ENCODE assay signal across 8 cellular contexts in genomic region chr11:19714093-19714386, GRCh38. TPM values are rescaled to one million over a fixed set of nuclear protein-coding genes. Genes with fewer than 3 reads are reported as not detected.
A peak's percentile ranks its signal among the peaks of the same experiment; 100 is the strongest.
DNase-seq lines count a peak whose midpoint lies in the region; ATAC-seq and TF ChIP-seq lines count a peak whose summit lies in the region.

No MANE protein-coding gene starts in this region.

- DNase-seq in heart left ventricle (no peak), Right ventricle myocardium superior (no peak), MCF 10A (ENCODE audit: unreplicated experiment) (peak; percentile 39), mesendoderm (no peak), vagina (ENCODE audit: extremely low spot score in 2 of 2) (no peak), NCI-H1048 (lab: John Stamatoyannopoulos, UW) (no peak)

- peaks cover 0 to 65% (median 39%) of the 10 kb centered on the region in 12 donors for H3K4me1 ChIP-seq in heart left ventricle
- peaks cover 3% of the 10 kb centered on the region for H3K4me1 ChIP-seq in mesendoderm (ENCODE audit: control insufficient read depth, low read depth, low read length)
- H3K4me1 ChIP-seq in vagina = peaks cover 43% of the 10 kb centered on the region

- no peak for TF ChIP-seq POLR2A in heart left ventricle (IDR thresholded peaks at IDR 0.05)
- TF ChIP-seq POLR2A in vagina (IDR thresholded peaks at IDR 0.05) = no peak

- H3K27me3 ChIP-seq in heart left ventricle = peaks cover 0 to 30% (median 0%) of the 10 kb centered on the region in 9 donors
- H3K27me3 ChIP-seq in mesendoderm (ENCODE audit: insufficient read depth, low read length, poor library complexity) = peaks cover 10% of the 10 kb centered on the region
- no peaks in the 10 kb centered on the region for H3K27me3 ChIP-seq in vagina

- POLR2A ChIA-PET in MCF 10A (lab: Yijun Ruan, JAX) = interaction anchor here (0.7 to 1.9 kb wide), 7 partner anchors 9 to 82 kb away, joined by 3 to 13 read pairs (median 4); no protein-coding TSS in a partner anchor

- no peaks in the 10 kb centered on the region for H3K27me3 Mint-ChIP-seq in MCF 10A (ENCODE audit: insufficient read depth, unreplicated experiment)

- H3K36me3 ChIP-seq in heart left ventricle = no peaks in the 10 kb centered on the region
- H3K36me3 ChIP-seq in mesendoderm (ENCODE audit: control insufficient read depth, insufficient read depth, low read length) = no peaks in the 10 kb centered on the region
- no peaks in the 10 kb centered on the region for H3K36me3 ChIP-seq in vagina

- no TSS peak for BruUV-seq in MCF 10A (replicated peaks; lab: Mats Ljungman, UMichigan)

- H3K4me3 ChIP-seq in heart left ventricle (peak overlapping the region; percentile 52 to 89 (median 72)), mesendoderm (ENCODE audit: low read length) (no peak overlapping the region), vagina (peak overlapping the region; percentile 68 to 92)

- H3K4me3 Mint-ChIP-seq in MCF 10A (ENCODE audit: unreplicated experiment) = peak overlapping the region; percentile 85

- CTCF ChIA-PET in MCF 10A (lab: Yijun Ruan, JAX) = interaction anchor here (0.6 to 2.4 kb wide), 8 partner anchors 10 to 644 kb away, joined by 3 to 11 read pairs (median 4); no protein-coding TSS in a partner anchor

- no peak overlapping the region for H3K27ac Mint-ChIP-seq in MCF 10A (ENCODE audit: low read depth, unreplicated experiment)

- H2BK120ac ChIP-seq in mesendoderm (ENCODE audit: low read depth, low read length) = no peak overlapping the region

- H3K36me3 Mint-ChIP-seq in MCF 10A (ENCODE audit: insufficient read depth, unreplicated experiment) = no peaks in the 10 kb centered on the region

- H2BK15ac ChIP-seq in mesendoderm (replicated peaks; ENCODE audit: low read depth) = no peak overlapping the region

- H2BK5ac ChIP-seq in mesendoderm (ENCODE audit: low read length) = no peak overlapping the region

- no peaks in the 10 kb centered on the region for H3K79me1 ChIP-seq in mesendoderm (ENCODE audit: low read length)

- no peaks in the 10 kb centered on the region for H3K9me3 Mint-ChIP-seq in MCF 10A (ENCODE audit: unreplicated experiment)

- H2AK5ac ChIP-seq in mesendoderm (ENCODE audit: low read length) = no peak overlapping the region

- H4K5ac ChIP-seq in mesendoderm (ENCODE audit: low read length) = no peak overlapping the region

- H3K27ac ChIP-seq in heart left ventricle = peak overlapping the region; percentile 39 to 98 (median 94)
- H3K27ac ChIP-seq in mesendoderm (ENCODE audit: low read depth, low read length) = no peak overlapping the region
- peak overlapping the region; percentile 80 for H3K27ac ChIP-seq in vagina

- peaks cover 35% of the 10 kb centered on the region for H3K4me1 Mint-ChIP-seq in MCF 10A (ENCODE audit: insufficient read depth, unreplicated experiment)

- H3K9me3 ChIP-seq in heart left ventricle = no peaks in the 10 kb centered on the region
- no peaks in the 10 kb centered on the region for H3K9me3 ChIP-seq in vagina

- WGBS in heart left ventricle, 4 donors = 0 to 1% (median 1%) methylated on average over 17 of the region's 17 CpGs
- WGBS in mesendoderm (ENCODE audit: extremely low coverage, insufficient coverage, low lambda C conversion rate) = no CpG with 5 or more reads among the region's 17 CpGs

- no peak overlapping the region for H3K23ac ChIP-seq in mesendoderm (ENCODE audit: low read length)

- ATAC-seq in heart left ventricle = no peak
- no peak for ATAC-seq in Right ventricle myocardium superior (ENCODE audit: poor library complexity)
- no peak for ATAC-seq in HG03521 (IDR thresholded peaks at IDR 0.05; ENCODE audit: unreplicated experiment)
- ATAC-seq in HG03280 (IDR thresholded peaks at IDR 0.05; ENCODE audit: unreplicated experiment) = no peak

- H3K4ac ChIP-seq in mesendoderm (ENCODE audit: low read depth, low read length) = no peak overlapping the region

- H3K4me2 ChIP-seq in mesendoderm (ENCODE audit: low read length) = peak overlapping the region; percentile 51

- H3K56ac ChIP-seq in mesendoderm (ENCODE audit: low read length) = no peak overlapping the region

- no peaks in the 10 kb centered on the region for H3K79me2 ChIP-seq in mesendoderm (ENCODE audit: control insufficient read depth, insufficient read depth, low read length)

- no peak overlapping the region for H3K9ac ChIP-seq in mesendoderm (ENCODE audit: low read length)

- TF ChIP-seq CTCF in heart left ventricle (IDR thresholded peaks at IDR 0.05) (no peak), MCF 10A (IDR thresholded peaks at IDR 0.05; ENCODE audit: unreplicated experiment) (no peak), vagina (IDR thresholded peaks at IDR 0.05) (no peak)

- intact Hi-C loops in heart left ventricle (cut with DNase I) (loop anchor here in 4 of 10 donors (1.0 to 10.0 kb wide), 7 partner anchors 29 to 150 kb away; no protein-coding TSS in a partner anchor), Right ventricle myocardium superior (cut with DNase I) (no loop called here), MCF 10A (cut with micrococcal nuclease) (loop anchor here (1.0 to 10.0 kb wide), 4 partner anchors 29 to 119 kb away; no protein-coding TSS in a partner anchor), vagina (cut with DNase I) (loop anchor here (10.0 kb wide), 1 partner anchor 99 kb away; no protein-coding TSS in a partner anchor)

- H3K18ac ChIP-seq in mesendoderm (ENCODE audit: low read length) = no peak overlapping the region

- H4K8ac ChIP-seq in mesendoderm (ENCODE audit: low read depth, low read length) = no peak overlapping the region

RNA-seq across cellular contexts. Expression of gene NAV2, which starts 1.4 kb away (rescaled TPM):
- total RNA-seq in heart left ventricle = 10 to 100 TPM; 12.3 to 46.5 (median 25.4) TPM
- polyA plus RNA-seq in heart left ventricle = 10 to 100 TPM in 1 of 2 donors, 1 to 10 TPM in 1; 7.6 to 20.2 TPM
- total RNA-seq in Right ventricle myocardium superior = 10.5 TPM
- 116 and 139 TPM in 2 replicates for total RNA-seq in MCF 10A (2022)
- 41.5 TPM for polyA plus RNA-seq in mesendoderm (2013, experiment 1 of 2)
- 43.4 TPM for polyA plus RNA-seq in mesendoderm (2013, experiment 2 of 2)
- 25.3 TPM for total RNA-seq in vagina
